In genomic region chr22:38871360-38872171, GRCh38 we compare ENCODE assay signal across 8 cellular contexts. TPM values are rescaled to one million over a fixed set of nuclear protein-coding genes. Genes with fewer than 3 reads are reported as not detected.
DNase-seq lines count a peak whose midpoint lies in the region; ATAC-seq and TF ChIP-seq lines count a peak whose summit lies in the region.

No MANE protein-coding gene starts in this region.

- H3K4me3 ChIP-seq in GM12875 (ENCODE audit: low read depth, low read length) (peak overlapping the region; percentile 64), tibial nerve (peak overlapping the region; percentile 68 to 84 (median 72))

- H3K9me3 Mint-ChIP-seq in effector memory CD8-positive, alpha-beta T cell, result no peaks in the 10 kb centered on the region
- H3K9me3 Mint-ChIP-seq in mesothelial cell of epicardium, result no peaks in the 10 kb centered on the region

- peak; percentile 18 for ATAC-seq in HG02885 (IDR thresholded peaks at IDR 0.05; ENCODE audit: poor library complexity, unreplicated experiment)
- peak; percentile 1 for ATAC-seq in effector memory CD8-positive, alpha-beta T cell (replicated peaks)
- no peak for ATAC-seq in activated CD4-positive, CD25-positive, alpha-beta regulatory T cell treated with anti-CD3 and anti-CD28 coated beads, Interleukin-2, amount 50 U/mL, for 24 hours

- peaks cover 0 to 52% (median 30%) of the 10 kb centered on the region in 4 donors for H3K4me1 ChIP-seq in tibial nerve

- peaks cover 49 to 57% of the 10 kb centered on the region in 2 donors for H3K4me1 Mint-ChIP-seq in effector memory CD8-positive, alpha-beta T cell (ENCODE audit: low read depth in 2 of 2)
- peaks cover 33% of the 10 kb centered on the region for H3K4me1 Mint-ChIP-seq in mesothelial cell of epicardium

- H3K9me3 ChIP-seq in tibial nerve, result no peaks in the 10 kb centered on the region

- DNase-seq in effector memory CD8-positive, alpha-beta T cell, result peak in 1 of 3 experiments; percentile 31
- DNase-seq in mesothelial cell of epicardium (ENCODE audit: low spot score in 2 of 2, unreplicated experiment in 2 of 2), result peak in 1 of 2 experiments; percentile 60
- no peak for DNase-seq in tibial nerve (ENCODE audit: low spot score in 2 of 2)
- no peak for DNase-seq in effector CD4-positive, alpha-beta T cell

- 0 to 1% methylated on average over 46 to 73 of the region's 77 CpGs for WGBS in tibial nerve, 2 donors

- H3K27me3 ChIP-seq in tibial nerve, result no peaks in the 10 kb centered on the region

- peaks cover 0 to 22% (median 7%) of the 10 kb centered on the region in 3 donors for H3K36me3 ChIP-seq in tibial nerve

- H3K27ac ChIP-seq in VCaP (peak overlapping the region; percentile 98), tibial nerve (peak overlapping the region; percentile 47 to 96 (median 90))

- TF ChIP-seq EP300 in tibial nerve (IDR thresholded peaks at IDR 0.05), result no peak

- no peak for TF ChIP-seq CTCF in GM12875 (IDR thresholded peaks at IDR 0.05; ENCODE audit: borderline replicate concordance, insufficient read depth, low read depth, low read length)
- no peak for TF ChIP-seq CTCF in VCaP (conservative IDR thresholded peaks at IDR 0.05)
- TF ChIP-seq CTCF in mesothelial cell of epicardium (IDR thresholded peaks at IDR 0.05; ENCODE audit: unreplicated experiment), result no peak
- TF ChIP-seq CTCF in tibial nerve (IDR thresholded peaks at IDR 0.05), result no peak

- peak overlapping the region; percentile 94 to 96 for H3K4me3 Mint-ChIP-seq in effector memory CD8-positive, alpha-beta T cell
- H3K4me3 Mint-ChIP-seq in mesothelial cell of epicardium, result peak overlapping the region; percentile 87

- no peak for TF ChIP-seq POLR2A in tibial nerve (IDR thresholded peaks at IDR 0.05)

- H3K27ac Mint-ChIP-seq in effector memory CD8-positive, alpha-beta T cell, result peak overlapping the region; percentile 96 to 97
- peak overlapping the region; percentile 85 for H3K27ac Mint-ChIP-seq in mesothelial cell of epicardium

- no peaks in the 10 kb centered on the region for H3K27me3 Mint-ChIP-seq in effector memory CD8-positive, alpha-beta T cell
- H3K27me3 Mint-ChIP-seq in mesothelial cell of epicardium (ENCODE audit: low read depth), result peaks cover 13% of the 10 kb centered on the region

- peaks cover 27% of the 10 kb centered on the region for H3K36me3 Mint-ChIP-seq in effector memory CD8-positive, alpha-beta T cell (ENCODE audit: insufficient read depth)
- no peaks in the 10 kb centered on the region for H3K36me3 Mint-ChIP-seq in mesothelial cell of epicardium

RNA-seq across cellular contexts. Expression of gene CBX6, which starts 0.5 kb away (rescaled TPM):
- total RNA-seq in mesothelial cell of epicardium, result 101 to 104 TPM (median 102 TPM) in 3 replicates
- 10 to 100 TPM; 50.0 to 78.0 (median 56.8) TPM for total RNA-seq in tibial nerve

RNA-seq across cellular contexts. Expression of gene NPTXR, which starts 27.7 kb away (rescaled TPM):
- 9.6 to 10.3 TPM (median 10.1 TPM) in 3 replicates for total RNA-seq in mesothelial cell of epicardium
- total RNA-seq in tibial nerve, result 10 to 100 TPM in 1 of 4 donors, 1 to 10 TPM in 3; 7.5 to 12.3 (median 8.4) TPM

Comparison
In these comparisons a context has a peak if more than half of its experiments do, and no peak if none do; other contexts are left out.
1. ATAC-seq: peak in HG02885 (single experiment) and effector memory CD8-positive, alpha-beta T cell (single experiment); none in activated CD4-positive, CD25-positive, alpha-beta regulatory T cell treated with anti-CD3 and anti-CD28 coated beads, Interleukin-2, amount 50 U/mL, for 24 hours (0 of 2).